In genomic region chr21:15064576-15065380, GRCh38 we compare ENCODE assay signal across 8 cellular contexts. TPM values are rescaled to one million over a fixed set of nuclear protein-coding genes. Genes with fewer than 3 reads are reported as not detected.
DNase-seq lines count a peak whose midpoint lies in the region; ATAC-seq, FAIRE-seq and TF ChIP-seq lines count a peak whose summit lies in the region.

A gene with protein sequence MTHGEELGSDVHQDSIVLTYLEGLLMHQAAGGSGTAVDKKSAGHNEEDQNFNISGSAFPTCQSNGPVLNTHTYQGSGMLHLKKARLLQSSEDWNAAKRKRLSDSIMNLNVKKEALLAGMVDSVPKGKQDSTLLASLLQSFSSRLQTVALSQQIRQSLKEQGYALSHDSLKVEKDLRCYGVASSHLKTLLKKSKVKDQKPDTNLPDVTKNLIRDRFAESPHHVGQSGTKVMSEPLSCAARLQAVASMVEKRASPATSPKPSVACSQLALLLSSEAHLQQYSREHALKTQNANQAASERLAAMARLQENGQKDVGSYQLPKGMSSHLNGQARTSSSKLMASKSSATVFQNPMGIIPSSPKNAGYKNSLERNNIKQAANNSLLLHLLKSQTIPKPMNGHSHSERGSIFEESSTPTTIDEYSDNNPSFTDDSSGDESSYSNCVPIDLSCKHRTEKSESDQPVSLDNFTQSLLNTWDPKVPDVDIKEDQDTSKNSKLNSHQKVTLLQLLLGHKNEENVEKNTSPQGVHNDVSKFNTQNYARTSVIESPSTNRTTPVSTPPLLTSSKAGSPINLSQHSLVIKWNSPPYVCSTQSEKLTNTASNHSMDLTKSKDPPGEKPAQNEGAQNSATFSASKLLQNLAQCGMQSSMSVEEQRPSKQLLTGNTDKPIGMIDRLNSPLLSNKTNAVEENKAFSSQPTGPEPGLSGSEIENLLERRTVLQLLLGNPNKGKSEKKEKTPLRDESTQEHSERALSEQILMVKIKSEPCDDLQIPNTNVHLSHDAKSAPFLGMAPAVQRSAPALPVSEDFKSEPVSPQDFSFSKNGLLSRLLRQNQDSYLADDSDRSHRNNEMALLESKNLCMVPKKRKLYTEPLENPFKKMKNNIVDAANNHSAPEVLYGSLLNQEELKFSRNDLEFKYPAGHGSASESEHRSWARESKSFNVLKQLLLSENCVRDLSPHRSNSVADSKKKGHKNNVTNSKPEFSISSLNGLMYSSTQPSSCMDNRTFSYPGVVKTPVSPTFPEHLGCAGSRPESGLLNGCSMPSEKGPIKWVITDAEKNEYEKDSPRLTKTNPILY (N-terminal part only) (minus strand): TSS chr21:15065000. CDS start chr21:14968192, 96,808 bp downstream.

- H3K9me3 ChIP-seq in naive thymus-derived CD4-positive, alpha-beta T cell (ENCODE audit: control insufficient read depth in 2 of 3, low read length in 3 of 3) = no peaks in the 10 kb centered on the region

- TF ChIP-seq CTCF in C4-2B (conservative IDR thresholded peaks at IDR 0.05) = no peak

- DNase-seq in HK-2 (ENCODE audit: unreplicated experiment) (peak; percentile 78), RCC 7860 (ENCODE audit: low spot score) (peak; percentile 70), fibroblast of gingiva (ENCODE audit: low read depth) (peak; percentile 95)
- peak; percentile 80 to 88 (median 82) for DNase-seq in naive thymus-derived CD4-positive, alpha-beta T cell
- DNase-seq in stimulated activated effector memory CD8-positive, alpha-beta T cell treated with anti-CD3 and anti-CD28 coated beads, Interleukin-12 subunit alpha, Interleukin-12 subunit beta, amount 100 ng/mL, for 72 hours (ENCODE audit: low spot score in 2 of 2) = peak; percentile 60 to 84

- POLR2A ChIA-PET in naive thymus-derived CD4-positive, alpha-beta T cell (lab: Charles Lee) = interaction anchor here (0.5 to 2.5 kb wide), 21 partner anchors 11 to 758 kb away, joined by 3 to 30 read pairs (median 4); partner anchors contain the start of genes HSPA13 and USP25

- peaks cover 0 to 20% of the 10 kb centered on the region in 2 donors for H3K4me1 ChIP-seq in naive thymus-derived CD4-positive, alpha-beta T cell (ENCODE audit: control insufficient read depth in 2 of 2, insufficient read depth in 2 of 2, low read length in 2 of 2)

- peak within 1 kb of the TSS; percentile 89 for H3K27ac ChIP-seq in C4-2B
- peak within 1 kb of the TSS; percentile 85 for H3K27ac ChIP-seq in naive thymus-derived CD4-positive, alpha-beta T cell (ENCODE audit: low read depth, low read length)

- no peak for FAIRE-seq in RCC 7860 (lab: Jason Lieb, UNC)

- H3K4me3 ChIP-seq in naive thymus-derived CD4-positive, alpha-beta T cell (ENCODE audit: low read length) = peak within 1 kb of the TSS; percentile 73

- no peaks in the 10 kb centered on the region for H3K27me3 ChIP-seq in naive thymus-derived CD4-positive, alpha-beta T cell (ENCODE audit: control insufficient read depth in 2 of 2, insufficient read depth in 2 of 2, low read length in 2 of 2)

- H3K36me3 ChIP-seq in naive thymus-derived CD4-positive, alpha-beta T cell (ENCODE audit: control insufficient read depth in 2 of 3, insufficient read depth in 3 of 3, low read length in 3 of 3) = peaks cover 0 to 8% (median 0%) of the 10 kb centered on the region in 3 experiments

- CTCF ChIA-PET in naive thymus-derived CD4-positive, alpha-beta T cell (lab: Charles Lee) = interaction anchor here (1.6 kb wide), 1 partner anchor 488 kb away, joined by 6 read pairs; no protein-coding TSS in a partner anchor

- H3K9me3 Mint-ChIP-seq in activated T-helper 17 cell treated with anti-CD3 and anti-CD28 coated beads, Interleukin-2, amount 50 U/mL, for 72 hours = no peaks in the 10 kb centered on the region
- peaks cover 0 to 2% (median 0%) of the 10 kb centered on the region in 11 donors for H3K9me3 Mint-ChIP-seq in naive thymus-derived CD4-positive, alpha-beta T cell
- no peaks in the 10 kb centered on the region for H3K9me3 Mint-ChIP-seq in stimulated activated effector memory CD8-positive, alpha-beta T cell treated with anti-CD3 and anti-CD28 coated beads, Interleukin-12 subunit alpha, Interleukin-12 subunit beta, amount 100 ng/mL, for 72 hours

- peaks cover 15% of the 10 kb centered on the region for H3K36me3 Mint-ChIP-seq in activated T-helper 17 cell treated with anti-CD3 and anti-CD28 coated beads, Interleukin-2, amount 50 U/mL, for 72 hours (ENCODE audit: low read depth)
- peaks cover 0 to 5% (median 0%) of the 10 kb centered on the region in 5 donors for H3K36me3 Mint-ChIP-seq in naive thymus-derived CD4-positive, alpha-beta T cell
- peaks cover 7% of the 10 kb centered on the region for H3K36me3 Mint-ChIP-seq in stimulated activated effector memory CD8-positive, alpha-beta T cell treated with anti-CD3 and anti-CD28 coated beads, Interleukin-12 subunit alpha, Interleukin-12 subunit beta, amount 100 ng/mL, for 72 hours

- peaks cover 37% of the 10 kb centered on the region for H3K4me1 Mint-ChIP-seq in activated T-helper 17 cell treated with anti-CD3 and anti-CD28 coated beads, Interleukin-2, amount 50 U/mL, for 72 hours
- peaks cover 25 to 53% (median 45%) of the 10 kb centered on the region in 7 donors for H3K4me1 Mint-ChIP-seq in naive thymus-derived CD4-positive, alpha-beta T cell
- peaks cover 43% of the 10 kb centered on the region for H3K4me1 Mint-ChIP-seq in stimulated activated effector memory CD8-positive, alpha-beta T cell treated with anti-CD3 and anti-CD28 coated beads, Interleukin-12 subunit alpha, Interleukin-12 subunit beta, amount 100 ng/mL, for 72 hours

- peak within 1 kb of the TSS; percentile 96 for H3K4me3 Mint-ChIP-seq in activated T-helper 17 cell treated with anti-CD3 and anti-CD28 coated beads, Interleukin-2, amount 50 U/mL, for 72 hours
- H3K4me3 Mint-ChIP-seq in naive thymus-derived CD4-positive, alpha-beta T cell = peak within 1 kb of the TSS; percentile 94 to 99 (median 96)
- peak within 1 kb of the TSS; percentile 92 for H3K4me3 Mint-ChIP-seq in stimulated activated effector memory CD8-positive, alpha-beta T cell treated with anti-CD3 and anti-CD28 coated beads, Interleukin-12 subunit alpha, Interleukin-12 subunit beta, amount 100 ng/mL, for 72 hours

- peaks cover 10% of the 10 kb centered on the region for H3K27me3 Mint-ChIP-seq in activated T-helper 17 cell treated with anti-CD3 and anti-CD28 coated beads, Interleukin-2, amount 50 U/mL, for 72 hours
- peaks cover 0 to 33% (median 0%) of the 10 kb centered on the region in 5 donors for H3K27me3 Mint-ChIP-seq in naive thymus-derived CD4-positive, alpha-beta T cell

- peak within 1 kb of the TSS; percentile 93 for H3K27ac Mint-ChIP-seq in activated T-helper 17 cell treated with anti-CD3 and anti-CD28 coated beads, Interleukin-2, amount 50 U/mL, for 72 hours
- H3K27ac Mint-ChIP-seq in naive thymus-derived CD4-positive, alpha-beta T cell = peak within 1 kb of the TSS; percentile 95 to 99 (median 98)
- H3K27ac Mint-ChIP-seq in stimulated activated effector memory CD8-positive, alpha-beta T cell treated with anti-CD3 and anti-CD28 coated beads, Interleukin-12 subunit alpha, Interleukin-12 subunit beta, amount 100 ng/mL, for 72 hours = peak within 1 kb of the TSS; percentile 94

- intact Hi-C loops in naive thymus-derived CD4-positive, alpha-beta T cell (cut with micrococcal nuclease) = loop anchor here (1.0 to 10.0 kb wide), 10 partner anchors 300 to 847 kb away; partner anchors contain the start of genes SAMSN1 (in 2 of the 2), HSPA13 (in 1 of the 2), RBM11 (in 1 of the 2) and USP25 (in 1 of the 2)

- peak; percentile 79 for ATAC-seq in GM19452 (IDR thresholded peaks at IDR 0.05; ENCODE audit: unreplicated experiment)
- peak; percentile 82 for ATAC-seq in activated T-helper 17 cell treated with anti-CD3 and anti-CD28 coated beads, Interleukin-2, amount 50 U/mL, for 72 hours (replicated peaks)
- peak; percentile 91 for ATAC-seq in naive thymus-derived CD4-positive, alpha-beta T cell
- peak; percentile 90 for ATAC-seq in stimulated activated effector memory CD8-positive, alpha-beta T cell treated with anti-CD3 and anti-CD28 coated beads, Interleukin-12 subunit alpha, Interleukin-12 subunit beta, amount 100 ng/mL, for 72 hours

RNA-seq across cellular contexts. Expression of the gene that starts here (rescaled TPM):
- 1 to 10 TPM; 6.9 to 7.6 TPM for total RNA-seq in activated T-helper 17 cell treated with anti-CD3 and anti-CD28 coated beads, Interleukin-2, amount 50 U/mL, for 72 hours
- 10 to 100 TPM; 13.8 to 42.6 (median 35.8) TPM for total RNA-seq in naive thymus-derived CD4-positive, alpha-beta T cell
- 10 to 100 TPM; 24.0 to 35.2 TPM for polyA plus RNA-seq in naive thymus-derived CD4-positive, alpha-beta T cell

Comparison
In these comparisons a context has a peak if more than half of its experiments do, and no peak if none do; other contexts are left out.
1. Peak in every context shown above with its lines: DNase-seq, ATAC-seq, H3K4me3 ChIP-seq and H3K27ac ChIP-seq.